In genomic region chr11:34898474-34898873, GRCh38 we compare ENCODE assay signal across 26 cellular contexts.
"Had no signal": no experiment of that assay in that cellular context is flagged by ENCODE, and none has a peak within 500 bp of the region (broad histone marks: within the 10 kb centered on the region; RNA-seq: fewer than 3 reads in every experiment).

No MANE protein-coding gene starts in this region.

- H3K27ac ChIP-seq: left lung, lower lobe of right lung, neural progenitor cell, neutrophil, parathyroid adenoma, right atrium auricular region, spleen, thyroid gland, transverse colon, upper lobe of left lung, vagina had no signal

- H3K4me1 Mint-ChIP-seq: nephron; neural progenitor cell; stimulated activated effector memory CD8-positive, alpha-beta T cell treated with anti-CD3 and anti-CD28 coated beads, Interleukin-12 subunit alpha, Interleukin-12 subunit beta, amount 100 ng/mL, for 72 hours had no signal

- H3K36me3 ChIP-seq: neural progenitor cell, right atrium auricular region, thyroid gland, transverse colon, upper lobe of left lung, vagina had no signal

- H3K9me3 ChIP-seq: thyroid gland had no signal

- H3K4me2 ChIP-seq: neural progenitor cell had no signal

- ATAC-seq: left colon; left lung; naive thymus-derived CD8-positive, alpha-beta T cell; sciatic nerve; stimulated activated effector memory CD8-positive, alpha-beta T cell treated with anti-CD3 and anti-CD28 coated beads, Interleukin-12 subunit alpha, Interleukin-12 subunit beta, amount 100 ng/mL, for 72 hours had no signal

- H2AFZ ChIP-seq: neural progenitor cell, parathyroid adenoma had no signal

- H3K27me3 ChIP-seq: left lung, neural progenitor cell, neutrophil, right atrium auricular region, spleen, thyroid gland, transverse colon, upper lobe of left lung, vagina had no signal

- H3K4me3 ChIP-seq: left lung, lower lobe of right lung, neural progenitor cell, right atrium auricular region, spleen, thyroid gland, transverse colon, upper lobe of left lung, vagina had no signal

- H3K4me1 ChIP-seq: left lung, lower lobe of right lung, neural progenitor cell, parathyroid adenoma, right atrium auricular region, spleen, thyroid gland, transverse colon, upper lobe of left lung, vagina had no signal

- H3K9ac ChIP-seq: neural progenitor cell, parathyroid adenoma had no signal

- H3K36me3 Mint-ChIP-seq: stimulated activated effector memory CD8-positive, alpha-beta T cell treated with anti-CD3 and anti-CD28 coated beads, Interleukin-12 subunit alpha, Interleukin-12 subunit beta, amount 100 ng/mL, for 72 hours had no signal

- H3K4me3 Mint-ChIP-seq: immature natural killer cell; naive thymus-derived CD8-positive, alpha-beta T cell; nephron; neural progenitor cell; stimulated activated effector memory CD8-positive, alpha-beta T cell treated with anti-CD3 and anti-CD28 coated beads, Interleukin-12 subunit alpha, Interleukin-12 subunit beta, amount 100 ng/mL, for 72 hours; stimulated activated naive CD8-positive, alpha-beta T cell treated with anti-CD3 and anti-CD28 coated beads, Interleukin-15, Interleukin-2, amounts not matched to agents 100 ng/mL and 50 ng/mL, for 24 hours had no signal

- H3K27ac Mint-ChIP-seq: immature natural killer cell; naive thymus-derived CD8-positive, alpha-beta T cell; nephron; neural progenitor cell; stimulated activated effector memory CD8-positive, alpha-beta T cell treated with anti-CD3 and anti-CD28 coated beads, Interleukin-12 subunit alpha, Interleukin-12 subunit beta, amount 100 ng/mL, for 72 hours; stimulated activated naive CD8-positive, alpha-beta T cell treated with anti-CD3 and anti-CD28 coated beads, Interleukin-15, Interleukin-2, amounts not matched to agents 100 ng/mL and 50 ng/mL, for 24 hours had no signal

- H3K27me3 Mint-ChIP-seq: naive thymus-derived CD8-positive, alpha-beta T cell; stimulated activated naive CD8-positive, alpha-beta T cell treated with anti-CD3 and anti-CD28 coated beads, Interleukin-15, Interleukin-2, amounts not matched to agents 100 ng/mL and 50 ng/mL, for 24 hours had no signal

- DNase-seq: hypothalamus; immature natural killer cell; kidney; left colon; lower lobe of right lung; mesenchymal stem cell; naive thymus-derived CD8-positive, alpha-beta T cell; occipital lobe; small intestine; spleen; stimulated activated CD4-positive, alpha-beta T cell treated with anti-CD3 and anti-CD28 coated beads, Interleukin-4, amount 100 ng/mL, for 24 hours; stimulated activated naive CD4-positive, alpha-beta T cell; substantia nigra; thyroid gland; transverse colon; upper lobe of left lung had no signal
